Comparison of ENCODE assay signal across 8 cellular contexts in genomic region chr9:89593776-89594427, GRCh38. TPM values are rescaled to one million over a fixed set of nuclear protein-coding genes. Genes with fewer than 3 reads are reported as not detected.
DNase-seq lines count a peak whose midpoint lies in the region; ATAC-seq lines count a peak whose summit lies in the region.

No MANE protein-coding gene starts in this region.

- no peak overlapping the region for H3K27ac Mint-ChIP-seq in activated naive CD4-positive, alpha-beta T cell treated with anti-CD3 and anti-CD28 coated beads, Interleukin-2, amount 50 U/mL, for 72 hours

- ATAC-seq in activated naive CD4-positive, alpha-beta T cell treated with anti-CD3 and anti-CD28 coated beads, Interleukin-2, amount 50 U/mL, for 72 hours, result peak; percentile 55 to 83
- ATAC-seq in HG02981 (IDR thresholded peaks at IDR 0.05; ENCODE audit: unreplicated experiment) (no peak), GM18870 (IDR thresholded peaks at IDR 0.05; ENCODE audit: unreplicated experiment) (no peak)

- H3K9me3 Mint-ChIP-seq in activated naive CD4-positive, alpha-beta T cell treated with anti-CD3 and anti-CD28 coated beads, Interleukin-2, amount 50 U/mL, for 72 hours, result no peaks in the 10 kb centered on the region

- DNase-seq in ELR (ENCODE audit: low read depth), result peak; percentile 27
- DNase-seq in HUDEP-2 (lab: John Stamatoyannopoulos, UW; ENCODE audit: unreplicated experiment in 76 of 76), result peak in 43 of 76 experiments; percentile 4 to 71 (median 22)
- DNase-seq in SKM-1 treated with dmso at 0.1 percent for 144 hours (lab: John Stamatoyannopoulos, UW; ENCODE audit: unreplicated experiment), result peak; percentile 10
- DNase-seq in activated naive CD4-positive, alpha-beta T cell treated with anti-CD3 and anti-CD28 coated beads, Interleukin-2, amount 50 U/mL, for 72 hours (ENCODE audit: low spot score in 2 of 2), result peak in 1 of 2 donors; percentile 75
- peak; percentile 80 for DNase-seq in iPS-NIHi7 (ENCODE audit: extremely low spot score)
- DNase-seq in stimulated activated CD4-positive, alpha-beta T cell treated with anti-CD3 and anti-CD28 coated beads, Interleukin-4, amount 100 ng/mL, for 48 hours (ENCODE audit: low read depth in 2 of 2), result peak; percentile 55 to 56

- H3K36me3 Mint-ChIP-seq in activated naive CD4-positive, alpha-beta T cell treated with anti-CD3 and anti-CD28 coated beads, Interleukin-2, amount 50 U/mL, for 72 hours, result no peaks in the 10 kb centered on the region

RNA-seq across cellular contexts. Expression of gene GADD45G, which starts 10.9 kb away (rescaled TPM):
- 1 to 10 TPM; 3.8 to 5.3 TPM for total RNA-seq in activated naive CD4-positive, alpha-beta T cell treated with anti-CD3 and anti-CD28 coated beads, Interleukin-2, amount 50 U/mL, for 72 hours

Comparison
In these comparisons a context has a peak if more than half of its experiments do, and no peak if none do; other contexts are left out.
1. ATAC-seq: peak in activated naive CD4-positive, alpha-beta T cell treated with anti-CD3 and anti-CD28 coated beads, Interleukin-2, amount 50 U/mL, for 72 hours (2 of 2); none in HG02981 (single experiment) and GM18870 (single experiment).